1 cellular context compared by ENCODE assay signal in the genomic region with DNA sequence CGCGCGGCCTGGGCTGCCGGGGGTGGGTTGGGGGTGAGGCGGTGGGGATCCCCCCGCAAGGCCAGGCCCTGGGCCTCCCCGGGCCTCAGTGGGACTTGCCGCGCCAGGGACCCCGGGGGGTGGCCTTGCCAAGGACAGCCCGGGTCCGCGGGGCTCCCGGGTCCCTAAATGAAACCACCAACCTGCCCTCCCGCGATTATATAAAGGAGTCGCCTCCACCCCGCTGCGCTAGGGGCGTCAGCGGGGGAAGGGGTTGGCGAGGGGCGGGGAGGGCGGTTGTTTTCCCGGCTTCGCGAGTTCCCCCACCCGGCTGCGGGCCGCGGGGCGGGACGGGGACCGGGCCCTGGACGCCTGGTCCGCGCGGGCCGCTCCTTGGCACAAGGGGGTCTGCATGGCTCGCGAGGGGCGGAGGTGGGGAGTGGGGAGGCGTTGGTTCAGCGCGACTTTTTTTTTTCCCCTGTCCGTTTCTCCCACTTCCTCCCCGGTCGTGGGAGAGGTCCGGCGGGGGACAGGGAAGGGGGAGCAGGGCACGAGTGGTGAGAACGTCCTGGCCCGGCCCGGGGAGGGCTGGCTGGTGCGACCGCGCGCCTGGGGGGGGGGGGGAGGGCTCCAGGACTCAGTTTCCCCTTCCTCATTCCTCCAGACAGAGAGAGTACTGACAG.
TF ChIP-seq lines count a peak whose summit lies in the region.

No MANE protein-coding gene starts in this region.

TF ChIP-seq in endothelial cell of umbilical vein, 7 proteins besides CTCF, POLR2A, EP300 and RAD21 (continued from another document):
- no peak for TF ChIP-seq JUN (IDR thresholded peaks at IDR 0.05; ENCODE audit: borderline replicate concordance, insufficient read depth, insufficient read length, low read depth)
